Comparison of ENCODE assay signal across 8 cellular contexts in the genomic region with DNA sequence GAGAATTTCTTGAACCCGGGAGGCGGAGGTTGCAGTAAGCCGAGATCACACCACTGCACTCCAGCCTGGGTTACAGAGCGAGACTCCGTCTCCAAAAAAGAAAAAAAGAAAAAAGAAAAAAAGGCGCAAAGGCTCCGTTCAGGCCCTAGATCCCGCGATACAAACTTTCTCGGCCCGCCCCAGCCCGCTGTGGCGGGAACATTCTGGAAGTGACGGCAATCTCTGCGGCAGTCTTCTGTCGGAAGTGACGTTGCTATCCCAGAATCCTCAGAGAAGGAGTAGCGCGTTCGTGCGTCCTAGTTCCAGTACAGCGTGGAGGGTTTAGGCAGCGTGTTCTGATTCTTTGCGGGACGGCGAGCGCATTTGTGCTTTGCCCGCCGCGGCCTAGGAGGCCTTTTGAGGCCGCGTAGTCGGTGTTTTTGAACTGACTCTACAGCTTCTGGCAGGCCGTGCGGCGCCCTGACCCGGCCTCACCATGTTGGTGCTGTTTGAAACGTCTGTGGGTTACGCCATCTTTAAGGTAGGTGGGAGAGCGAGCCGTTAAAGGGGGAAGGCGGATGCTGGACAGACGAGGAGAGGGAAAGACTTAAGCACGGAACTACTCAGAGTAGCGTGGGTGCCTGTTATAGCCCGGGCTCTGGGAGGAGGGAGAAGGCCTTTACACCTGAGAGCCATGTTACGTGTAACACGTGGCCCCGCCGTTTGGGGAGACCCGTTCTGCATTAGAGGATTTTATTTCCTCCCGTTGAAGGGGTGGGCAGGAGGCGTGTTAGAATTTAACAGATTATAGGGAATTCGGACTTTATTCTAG. TPM values are rescaled to one million over a fixed set of nuclear protein-coding genes. Genes with fewer than 3 reads are reported as not detected.
DNase-seq lines count a peak whose midpoint lies in the region; ATAC-seq and TF ChIP-seq lines count a peak whose summit lies in the region.

A gene with protein sequence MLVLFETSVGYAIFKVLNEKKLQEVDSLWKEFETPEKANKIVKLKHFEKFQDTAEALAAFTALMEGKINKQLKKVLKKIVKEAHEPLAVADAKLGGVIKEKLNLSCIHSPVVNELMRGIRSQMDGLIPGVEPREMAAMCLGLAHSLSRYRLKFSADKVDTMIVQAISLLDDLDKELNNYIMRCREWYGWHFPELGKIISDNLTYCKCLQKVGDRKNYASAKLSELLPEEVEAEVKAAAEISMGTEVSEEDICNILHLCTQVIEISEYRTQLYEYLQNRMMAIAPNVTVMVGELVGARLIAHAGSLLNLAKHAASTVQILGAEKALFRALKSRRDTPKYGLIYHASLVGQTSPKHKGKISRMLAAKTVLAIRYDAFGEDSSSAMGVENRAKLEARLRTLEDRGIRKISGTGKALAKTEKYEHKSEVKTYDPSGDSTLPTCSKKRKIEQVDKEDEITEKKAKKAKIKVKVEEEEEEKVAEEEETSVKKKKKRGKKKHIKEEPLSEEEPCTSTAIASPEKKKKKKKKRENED (plus strand): TSS at position 297 of the 811 bp plus-strand sequence. CDS start 179 bp downstream, at position 476.

- ATAC-seq in HG02588 (IDR thresholded peaks at IDR 0.05; ENCODE audit: unreplicated experiment) (peak; percentile 84), SK-N-SH treated with all-trans-retinoic acid at 6 μM for 48 hours (peak; percentile 96)

- H3K27ac ChIP-seq in temporal lobe (ENCODE audit: low read depth, low read length), result peak within 1 kb of the TSS; percentile 74

- H3K36me3 Mint-ChIP-seq in activated naive CD4-positive, alpha-beta T cell treated with anti-CD3 and anti-CD28 coated beads, Interleukin-2, amount 50 U/mL, for 24 hours, result peaks cover 9% of the 10 kb centered on the region

- no peak for TF ChIP-seq CTCF in GM06990 (IDR thresholded peaks at IDR 0.05; ENCODE audit: insufficient read depth, low read length, poor library complexity, severe bottlenecking)

- H3K4me1 Mint-ChIP-seq in activated naive CD4-positive, alpha-beta T cell treated with anti-CD3 and anti-CD28 coated beads, Interleukin-2, amount 50 U/mL, for 24 hours, result peaks cover 19% of the 10 kb centered on the region

- H3K27me3 Mint-ChIP-seq in activated naive CD4-positive, alpha-beta T cell treated with anti-CD3 and anti-CD28 coated beads, Interleukin-2, amount 50 U/mL, for 24 hours, result no peaks in the 10 kb centered on the region

- H3K36me3 ChIP-seq in GM06990 (ENCODE audit: control insufficient read depth, insufficient read depth, low read length), result no peaks in the 10 kb centered on the region

- H3K27ac Mint-ChIP-seq in activated naive CD4-positive, alpha-beta T cell treated with anti-CD3 and anti-CD28 coated beads, Interleukin-2, amount 50 U/mL, for 24 hours, result no peak within 1 kb of the TSS

- H3K4me3 ChIP-seq in GM06990 (replicated peaks; ENCODE audit: low read depth, low read length), result peak within 1 kb of the TSS; percentile 99

- no peaks in the 10 kb centered on the region for H3K9me3 Mint-ChIP-seq in activated naive CD4-positive, alpha-beta T cell treated with anti-CD3 and anti-CD28 coated beads, Interleukin-2, amount 50 U/mL, for 24 hours

- H3K27me3 ChIP-seq in GM06990 (replicated peaks; ENCODE audit: control insufficient read depth, insufficient read depth, low read length), result no peaks in the 10 kb centered on the region

- peak within 1 kb of the TSS; percentile 58 for H3K4me3 Mint-ChIP-seq in activated naive CD4-positive, alpha-beta T cell treated with anti-CD3 and anti-CD28 coated beads, Interleukin-2, amount 50 U/mL, for 24 hours

- DNase-seq in GM06990 (ENCODE audit: extremely low read depth, insufficient read length) (peak; percentile 91), NCI-H1092 (lab: John Stamatoyannopoulos, UW) (peak; percentile 90), glomerular endothelial cell (ENCODE audit: extremely low read depth, low read depth, low spot score) (peak; percentile 90), occipital lobe (lab: John Stamatoyannopoulos, UW) (peak; percentile 88)

TF ChIP-seq in SK-N-SH treated with all-trans-retinoic acid at 6 μM for 48 hours, 23 proteins besides CTCF, POLR2A, EP300 and RAD21:
- TF ChIP-seq, protein P1, sequence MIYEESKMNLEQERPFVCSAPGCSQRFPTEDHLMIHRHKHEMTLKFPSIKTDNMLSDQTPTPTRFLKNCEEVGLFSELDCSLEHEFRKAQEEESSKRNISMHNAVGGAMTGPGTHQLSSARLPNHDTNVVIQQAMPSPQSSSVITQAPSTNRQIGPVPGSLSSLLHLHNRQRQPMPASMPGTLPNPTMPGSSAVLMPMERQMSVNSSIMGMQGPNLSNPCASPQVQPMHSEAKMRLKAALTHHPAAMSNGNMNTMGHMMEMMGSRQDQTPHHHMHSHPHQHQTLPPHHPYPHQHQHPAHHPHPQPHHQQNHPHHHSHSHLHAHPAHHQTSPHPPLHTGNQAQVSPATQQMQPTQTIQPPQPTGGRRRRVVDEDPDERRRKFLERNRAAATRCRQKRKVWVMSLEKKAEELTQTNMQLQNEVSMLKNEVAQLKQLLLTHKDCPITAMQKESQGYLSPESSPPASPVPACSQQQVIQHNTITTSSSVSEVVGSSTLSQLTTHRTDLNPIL (CRISPR knock-in tag; IDR thresholded peaks at IDR 0.05; ENCODE audit: low read depth), result no peak
- TF ChIP-seq, protein P2, sequence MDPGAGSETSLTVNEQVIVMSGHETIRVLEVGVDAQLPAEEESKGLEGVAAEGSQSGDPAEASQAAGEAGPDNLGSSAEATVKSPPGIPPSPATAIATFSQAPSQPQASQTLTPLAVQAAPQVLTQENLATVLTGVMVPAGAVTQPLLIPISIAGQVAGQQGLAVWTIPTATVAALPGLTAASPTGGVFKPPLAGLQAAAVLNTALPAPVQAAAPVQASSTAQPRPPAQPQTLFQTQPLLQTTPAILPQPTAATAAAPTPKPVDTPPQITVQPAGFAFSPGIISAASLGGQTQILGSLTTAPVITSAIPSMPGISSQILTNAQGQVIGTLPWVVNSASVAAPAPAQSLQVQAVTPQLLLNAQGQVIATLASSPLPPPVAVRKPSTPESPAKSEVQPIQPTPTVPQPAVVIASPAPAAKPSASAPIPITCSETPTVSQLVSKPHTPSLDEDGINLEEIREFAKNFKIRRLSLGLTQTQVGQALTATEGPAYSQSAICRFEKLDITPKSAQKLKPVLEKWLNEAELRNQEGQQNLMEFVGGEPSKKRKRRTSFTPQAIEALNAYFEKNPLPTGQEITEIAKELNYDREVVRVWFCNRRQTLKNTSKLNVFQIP (CRISPR knock-in tag; IDR thresholded peaks at IDR 0.05; ENCODE audit: borderline replicate concordance, low read depth), result 0 out of 2 replicates have a peak, but pooled peaks have one; percentile 47

RNA-seq across cellular contexts. Expression of the gene that starts here (rescaled TPM):
- total RNA-seq in glomerular endothelial cell (31.4 and 65.0 TPM in 2 replicates), occipital lobe (68.2 TPM), temporal lobe (46.7 TPM)

Comparison
In these comparisons a context has a peak if more than half of its experiments do, and no peak if none do; other contexts are left out.
1. Peak in every context shown above with its lines: DNase-seq, ATAC-seq, H3K4me3 ChIP-seq and H3K27ac ChIP-seq.